In genomic region chr12:54420766-54421144, GRCh38 we compare ENCODE assay signal across 2 cellular contexts.
TF ChIP-seq lines count a peak whose summit lies in the region.

No MANE protein-coding gene starts in this region.

TF ChIP-seq in A549, 52 proteins besides CTCF, POLR2A, EP300 and RAD21:
- TF ChIP-seq HMGXB4 (CRISPR knock-in tag; IDR thresholded peaks at IDR 0.05; ENCODE audit: borderline replicate concordance) (no peak), HES2 (IDR thresholded peaks at IDR 0.05) (no peak), HOXB5 (CRISPR knock-in tag; IDR thresholded peaks at IDR 0.05) (no peak), RFX5 (IDR thresholded peaks at IDR 0.05) (no peak), ZC3H11A (IDR thresholded peaks at IDR 0.05) (no peak), CHD4 (IDR thresholded peaks at IDR 0.05; ENCODE audit: borderline replicate concordance) (no peak), RNF2 (IDR thresholded peaks at IDR 0.05; ENCODE audit: borderline replicate concordance, low read depth) (no peak), EHF (CRISPR knock-in tag; IDR thresholded peaks at IDR 0.05) (no peak), ESRRA (IDR thresholded peaks at IDR 0.05; ENCODE audit: borderline replicate concordance, low read length) (no peak), GATA3 (IDR thresholded peaks at IDR 0.05; ENCODE audit: borderline replicate concordance) (no peak), POLR2AphosphoS2 (conservative IDR thresholded peaks at IDR 0.05; ENCODE audit: low read length) (no peak), MAX (IDR thresholded peaks at IDR 0.05) (no peak), SMC3 (IDR thresholded peaks at IDR 0.05) (no peak), RCOR1 (IDR thresholded peaks at IDR 0.05; ENCODE audit: low read depth, low read length) (no peak)

TF ChIP-seq in IMR-90, 13 proteins besides CTCF, POLR2A, EP300 and RAD21:
- TF ChIP-seq NFE2L2 (IDR thresholded peaks at IDR 0.05; ENCODE audit: low read depth, low read length): no peak
- TF ChIP-seq ELK1 (IDR thresholded peaks at IDR 0.05; ENCODE audit: borderline replicate concordance, low read depth, low read length): no peak
- no peak for TF ChIP-seq BHLHE40 (IDR thresholded peaks at IDR 0.05; ENCODE audit: low read depth, low read length)
- TF ChIP-seq RFX5 (IDR thresholded peaks at IDR 0.05; ENCODE audit: low read depth, low read length): no peak
- TF ChIP-seq MAFK (IDR thresholded peaks at IDR 0.05; ENCODE audit: low read depth, low read length): no peak
- no peak for TF ChIP-seq FOS (IDR thresholded peaks at IDR 0.05; ENCODE audit: low read depth, low read length)
- no peak for TF ChIP-seq RCOR1 (IDR thresholded peaks at IDR 0.05; ENCODE audit: insufficient replicate concordance, low read length)
- TF ChIP-seq SMC3 (IDR thresholded peaks at IDR 0.05; ENCODE audit: low read depth, low read length): no peak
- TF ChIP-seq MXI1 (IDR thresholded peaks at IDR 0.05; ENCODE audit: borderline replicate concordance, low read depth, low read length): no peak
- TF ChIP-seq MAZ (IDR thresholded peaks at IDR 0.05; ENCODE audit: borderline replicate concordance, low read depth, low read length): no peak
- TF ChIP-seq CEBPB (IDR thresholded peaks at IDR 0.05; ENCODE audit: low read depth, low read length): no peak
- no peak for TF ChIP-seq CHD1 (IDR thresholded peaks at IDR 0.05; ENCODE audit: low read depth, low read length)
- no peak for TF ChIP-seq USF2 (IDR thresholded peaks at IDR 0.05; ENCODE audit: low read depth, low read length)
